Comparison of ENCODE assay signal across 20 cellular contexts in the genomic region with DNA sequence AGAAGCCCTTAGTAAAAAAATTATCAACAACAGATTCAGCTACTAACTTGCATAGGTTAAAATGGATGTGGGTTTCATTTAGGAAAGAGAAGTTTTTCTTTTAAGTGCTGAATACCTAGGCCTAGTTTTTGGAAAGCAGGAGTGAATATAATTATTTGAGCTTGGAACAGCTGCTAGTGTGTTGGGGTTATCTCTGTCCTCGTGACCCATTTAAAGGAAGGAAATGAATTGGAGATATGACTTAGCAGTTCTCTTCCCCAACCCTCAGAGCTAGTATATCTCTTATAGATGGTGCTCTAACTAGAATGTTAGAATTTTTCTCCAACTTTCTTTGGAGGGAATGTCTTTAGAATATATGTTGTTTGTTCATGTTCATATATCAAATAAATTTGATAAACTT. TPM values are rescaled to one million over a fixed set of nuclear protein-coding genes. Genes with fewer than 3 reads are reported as not detected.
A peak's percentile ranks its signal among the peaks of the same experiment; 100 is the strongest.
DNase-seq lines count a peak whose midpoint lies in the region; ATAC-seq and TF ChIP-seq lines count a peak whose summit lies in the region.
"Had no signal": no experiment of that assay in that cellular context is flagged by ENCODE, and none has a peak within 500 bp of the region (broad histone marks: within the 10 kb centered on the region; RNA-seq: fewer than 3 reads in every experiment).

No MANE protein-coding gene starts in this region.

- peak overlapping the region in 1 of 2 donors; percentile 46 for H3K4me3 Mint-ChIP-seq in CD14-positive monocyte
- H3K4me3 Mint-ChIP-seq: nephron, T-cell had no signal

- peaks cover 80% of the 10 kb centered on the region for H3K4me1 Mint-ChIP-seq in CD14-positive monocyte
- H3K4me1 Mint-ChIP-seq: T-cell had no signal

- H3K4me1 ChIP-seq in SJCRH30: peaks cover 48% of the 10 kb centered on the region

- H3K27ac ChIP-seq in SJCRH30: peak overlapping the region; percentile 21
- H3K27ac ChIP-seq: lower lobe of right lung had no signal

- H3K27ac Mint-ChIP-seq in CD14-positive monocyte: peak overlapping the region; percentile 89 to 98 (median 94)
- H3K27ac Mint-ChIP-seq: T-cell had no signal

- H3K4me3 ChIP-seq in SJCRH30: no peak overlapping the region
- H3K4me3 ChIP-seq: lower lobe of right lung had no signal

- ATAC-seq in left lobe of liver (peak; percentile 31), GM18517 (IDR thresholded peaks at IDR 0.05; ENCODE audit: unreplicated experiment) (no peak)
- ATAC-seq: T-cell had no signal

- H3K36me3 Mint-ChIP-seq in CD14-positive monocyte: peaks cover 0 to 7% of the 10 kb centered on the region in 2 donors
- H3K36me3 Mint-ChIP-seq: T-cell had no signal

- no peaks in the 10 kb centered on the region for H3K9me3 ChIP-seq in SJCRH30 (replicated peaks)
- H3K9me3 ChIP-seq: lower lobe of right lung had no signal

- in situ Hi-C loops in ACHN (cut with HindIII; ENCODE audit: low pct_ligation_motif_present, low pct_unique_long_range_greater_than_20kb, low sequenced_read_pairs): no loop called here

- DNase-seq in CD14-positive monocyte (ENCODE audit: low spot score) (no peak), LHCN-M2 (ENCODE audit: low read depth) (peak; percentile 74), SJCRH30 (peak in 1 of 2 experiments; percentile 43), left lobe of liver (ENCODE audit: low spot score) (no peak), ACHN (no peak), NAMALWA (ENCODE audit: low spot score) (no peak)
- no peak for DNase-seq in activated naive CD4-positive, alpha-beta T cell treated with Interleukin-2 at 50 U/mL for 16 hours
- DNase-seq: activated CD4-positive, alpha-beta T cell treated with anti-CD3 and anti-CD28 coated beads for 1 hour; activated gamma-delta T cell; amygdala; Calu3; foreskin melanocyte; lower lobe of right lung; NCI-H1930; NCI-H526; T-cell had no signal

- H3K27me3 Mint-ChIP-seq in CD14-positive monocyte (ENCODE audit: low read depth in 3 of 3): no peaks in the 10 kb centered on the region

- peaks cover 0 to 3% (median 0%) of the 10 kb centered on the region in 7 donors for H3K9me3 Mint-ChIP-seq in CD14-positive monocyte
- H3K9me3 Mint-ChIP-seq: nephron, T-cell had no signal

- no peaks in the 10 kb centered on the region for H3K27me3 ChIP-seq in SJCRH30

- TF ChIP-seq CTCF in CD14-positive monocyte (IDR thresholded peaks at IDR 0.05): no peak

- intact Hi-C loops in CD14-positive monocyte (cut with micrococcal nuclease): loop anchor here in 1 of 2 donors (5.0 kb wide), 2 partner anchors 91 to 134 kb away; no protein-coding TSS in a partner anchor

- H3K36me3 ChIP-seq in SJCRH30: no peaks in the 10 kb centered on the region
- H3K36me3 ChIP-seq: lower lobe of right lung had no signal

RNA-seq across cellular contexts. Expression of a gene that starts 38.6 kb away (rescaled TPM):
- polyA plus RNA-seq in CD14-positive monocyte: under 1 TPM; 0.05 to 0.76 TPM
- total RNA-seq in LHCN-M2 (2014; rRNA removed) (0.23 TPM in 1 of 2 replicates, not detected in the other), left lobe of liver (1.7 TPM)
- polyA plus RNA-seq in LHCN-M2 (2012): 0.18 TPM
- total RNA-seq in SJCRH30 (2014; rRNA removed; shearing (Covaris generic)): 0.12 and 0.25 TPM in 2 replicates
- total RNA-seq: Calu3, G401, RPMI7951 had no signal
